Comparison of ENCODE assay signal across 1 cellular context in the genomic region with DNA sequence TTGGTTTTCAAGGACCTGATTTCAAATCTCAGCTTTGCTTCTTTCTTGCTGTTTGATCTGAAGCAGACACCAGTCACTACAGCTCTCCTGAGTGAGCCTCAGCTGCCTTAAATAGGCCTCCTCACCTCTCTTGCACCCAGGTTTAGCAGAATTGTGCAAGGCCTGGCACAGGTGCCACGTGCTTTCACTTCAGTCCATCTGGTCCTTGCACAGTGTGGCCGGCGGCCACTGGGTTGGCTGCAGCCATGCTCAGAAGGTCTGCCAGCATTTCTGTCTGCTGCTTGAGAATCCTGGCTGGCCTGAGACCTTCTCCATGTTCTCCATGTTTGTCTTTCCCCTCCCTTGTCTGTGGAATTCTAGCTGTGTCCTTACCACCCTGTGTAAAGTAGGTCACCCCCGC.
TF ChIP-seq lines count a peak whose summit lies in the region.

No MANE protein-coding gene starts in this region.

TF ChIP-seq in GM23338, 12 proteins besides CTCF, POLR2A, EP300 and RAD21 (continued from another document):
- no peak for TF ChIP-seq CREB1 (CRISPR knock-in tag; IDR thresholded peaks at IDR 0.05; ENCODE audit: low read depth)
- no peak for TF ChIP-seq ZNF331 (CRISPR knock-in tag; IDR thresholded peaks at IDR 0.05; ENCODE audit: low read depth)
- no peak for TF ChIP-seq EZH2 (IDR thresholded peaks at IDR 0.05; ENCODE audit: low read depth, unreplicated experiment)
- TF ChIP-seq, protein P1, sequence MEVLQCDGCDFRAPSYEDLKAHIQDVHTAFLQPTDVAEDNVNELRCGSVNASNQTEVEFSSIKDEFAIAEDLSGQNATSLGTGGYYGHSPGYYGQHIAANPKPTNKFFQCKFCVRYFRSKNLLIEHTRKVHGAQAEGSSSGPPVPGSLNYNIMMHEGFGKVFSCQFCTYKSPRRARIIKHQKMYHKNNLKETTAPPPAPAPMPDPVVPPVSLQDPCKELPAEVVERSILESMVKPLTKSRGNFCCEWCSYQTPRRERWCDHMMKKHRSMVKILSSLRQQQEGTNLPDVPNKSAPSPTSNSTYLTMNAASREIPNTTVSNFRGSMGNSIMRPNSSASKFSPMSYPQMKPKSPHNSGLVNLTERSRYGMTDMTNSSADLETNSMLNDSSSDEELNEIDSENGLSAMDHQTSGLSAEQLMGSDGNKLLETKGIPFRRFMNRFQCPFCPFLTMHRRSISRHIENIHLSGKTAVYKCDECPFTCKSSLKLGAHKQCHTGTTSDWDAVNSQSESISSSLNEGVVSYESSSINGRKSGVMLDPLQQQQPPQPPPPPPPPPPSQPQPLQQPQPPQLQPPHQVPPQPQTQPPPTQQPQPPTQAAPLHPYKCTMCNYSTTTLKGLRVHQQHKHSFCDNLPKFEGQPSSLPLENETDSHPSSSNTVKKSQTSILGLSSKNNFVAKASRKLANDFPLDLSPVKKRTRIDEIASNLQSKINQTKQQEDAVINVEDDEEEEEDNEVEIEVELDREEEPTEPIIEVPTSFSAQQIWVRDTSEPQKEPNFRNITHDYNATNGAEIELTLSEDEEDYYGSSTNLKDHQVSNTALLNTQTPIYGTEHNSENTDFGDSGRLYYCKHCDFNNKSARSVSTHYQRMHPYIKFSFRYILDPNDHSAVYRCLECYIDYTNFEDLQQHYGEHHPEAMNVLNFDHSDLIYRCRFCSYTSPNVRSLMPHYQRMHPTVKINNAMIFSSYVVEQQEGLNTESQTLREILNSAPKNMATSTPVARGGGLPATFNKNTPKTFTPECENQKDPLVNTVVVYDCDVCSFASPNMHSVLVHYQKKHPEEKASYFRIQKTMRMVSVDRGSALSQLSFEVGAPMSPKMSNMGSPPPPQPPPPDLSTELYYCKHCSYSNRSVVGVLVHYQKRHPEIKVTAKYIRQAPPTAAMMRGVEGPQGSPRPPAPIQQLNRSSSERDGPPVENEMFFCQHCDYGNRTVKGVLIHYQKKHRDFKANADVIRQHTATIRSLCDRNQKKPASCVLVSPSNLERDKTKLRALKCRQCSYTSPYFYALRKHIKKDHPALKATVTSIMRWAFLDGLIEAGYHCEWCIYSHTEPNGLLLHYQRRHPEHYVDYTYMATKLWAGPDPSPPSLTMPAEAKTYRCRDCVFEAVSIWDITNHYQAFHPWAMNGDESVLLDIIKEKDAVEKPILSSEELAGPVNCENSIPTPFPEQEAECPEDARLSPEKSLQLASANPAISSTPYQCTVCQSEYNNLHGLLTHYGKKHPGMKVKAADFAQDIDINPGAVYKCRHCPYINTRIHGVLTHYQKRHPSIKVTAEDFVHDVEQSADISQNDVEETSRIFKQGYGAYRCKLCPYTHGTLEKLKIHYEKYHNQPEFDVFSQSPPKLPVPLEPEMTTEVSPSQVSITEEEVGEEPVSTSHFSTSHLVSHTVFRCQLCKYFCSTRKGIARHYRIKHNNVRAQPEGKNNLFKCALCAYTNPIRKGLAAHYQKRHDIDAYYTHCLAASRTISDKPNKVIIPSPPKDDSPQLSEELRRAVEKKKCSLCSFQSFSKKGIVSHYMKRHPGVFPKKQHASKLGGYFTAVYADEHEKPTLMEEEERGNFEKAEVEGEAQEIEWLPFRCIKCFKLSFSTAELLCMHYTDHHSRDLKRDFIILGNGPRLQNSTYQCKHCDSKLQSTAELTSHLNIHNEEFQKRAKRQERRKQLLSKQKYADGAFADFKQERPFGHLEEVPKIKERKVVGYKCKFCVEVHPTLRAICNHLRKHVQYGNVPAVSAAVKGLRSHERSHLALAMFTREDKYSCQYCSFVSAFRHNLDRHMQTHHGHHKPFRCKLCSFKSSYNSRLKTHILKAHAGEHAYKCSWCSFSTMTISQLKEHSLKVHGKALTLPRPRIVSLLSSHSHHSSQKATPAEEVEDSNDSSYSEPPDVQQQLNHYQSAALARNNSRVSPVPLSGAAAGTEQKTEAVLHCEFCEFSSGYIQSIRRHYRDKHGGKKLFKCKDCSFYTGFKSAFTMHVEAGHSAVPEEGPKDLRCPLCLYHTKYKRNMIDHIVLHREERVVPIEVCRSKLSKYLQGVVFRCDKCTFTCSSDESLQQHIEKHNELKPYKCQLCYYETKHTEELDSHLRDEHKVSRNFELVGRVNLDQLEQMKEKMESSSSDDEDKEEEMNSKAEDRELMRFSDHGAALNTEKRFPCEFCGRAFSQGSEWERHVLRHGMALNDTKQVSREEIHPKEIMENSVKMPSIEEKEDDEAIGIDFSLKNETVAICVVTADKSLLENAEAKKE (CRISPR knock-in tag; IDR thresholded peaks at IDR 0.05): no peak
TF ChIP-seq in GM23338: peak in this region for 0.
